11 cellular contexts compared by ENCODE assay signal in genomic region chr20:36865076-36865860, GRCh38. TPM values are rescaled to one million over a fixed set of nuclear protein-coding genes. Genes with fewer than 3 reads are reported as not detected.
DNase-seq lines count a peak whose midpoint lies in the region; ATAC-seq and TF ChIP-seq lines count a peak whose summit lies in the region.
"Had no signal": no experiment of that assay in that cellular context is flagged by ENCODE, and none has a peak within 500 bp of the region (broad histone marks: within the 10 kb centered on the region; RNA-seq: fewer than 3 reads in every experiment).

No MANE protein-coding gene starts in this region.

- peaks cover 0 to 16% (median 3%) of the 10 kb centered on the region in 3 donors for H3K4me1 Mint-ChIP-seq in CD8-positive, alpha-beta memory T cell
- H3K4me1 Mint-ChIP-seq in MCF 10A (ENCODE audit: insufficient read depth, unreplicated experiment) (peaks cover 19% of the 10 kb centered on the region), nephron (peaks cover 18% of the 10 kb centered on the region)

- no peak for TF ChIP-seq RAD21 in IMR-90 (IDR thresholded peaks at IDR 0.05; ENCODE audit: low read length)

- no peak for DNase-seq in CD8-positive, alpha-beta memory T cell
- DNase-seq in IMR-90 (no peak), MCF 10A (ENCODE audit: unreplicated experiment) (no peak), EL (no peak)
- no peak for DNase-seq in stimulated activated naive CD4-positive, alpha-beta T cell (lab: John Stamatoyannopoulos, UW)
- DNase-seq: activated gamma-delta T cell treated with Interleukin-2 at 50 U/mL for 16 hours had no signal

- H3K4ac ChIP-seq in IMR-90 (ENCODE audit: low read depth, low read length) = 0 out of 2 replicates have a peak overlapping the region, but pooled peaks have one; percentile 26

- no peak overlapping the region for H2BK5ac ChIP-seq in IMR-90 (ENCODE audit: low read depth, low read length, poor library complexity, severe bottlenecking)

- no peak overlapping the region for H2BK15ac ChIP-seq in IMR-90 (ENCODE audit: low read depth, low read length)

- no peak overlapping the region for H3K9ac ChIP-seq in IMR-90 (ENCODE audit: low read depth, low read length)

- no peak overlapping the region for H3K23ac ChIP-seq in IMR-90 (ENCODE audit: low read depth, low read length)

- no peak overlapping the region for H3K14ac ChIP-seq in IMR-90 (replicated peaks; ENCODE audit: low read depth, low read length)

- peak overlapping the region; percentile 43; the same call in 1 of the 2 replicates for H2AK5ac ChIP-seq in IMR-90 (ENCODE audit: low read depth, low read length)

- H3K18ac ChIP-seq in IMR-90 (ENCODE audit: low read depth, low read length) = no peak overlapping the region

- no peak for TF ChIP-seq CTCF in IMR-90 (conservative IDR thresholded peaks at IDR 0.05; ENCODE audit: low read depth, low read length)
- TF ChIP-seq CTCF in MCF 10A (IDR thresholded peaks at IDR 0.05; ENCODE audit: unreplicated experiment) = no peak
- no peak for TF ChIP-seq CTCF in nephron (IDR thresholded peaks at IDR 0.05; ENCODE audit: unreplicated experiment in 3 of 3)

- no peak overlapping the region for H4K8ac ChIP-seq in IMR-90 (ENCODE audit: low read depth in 2 of 2, low read length in 2 of 2)

- no peaks in the 10 kb centered on the region for H3K9me3 Mint-ChIP-seq in CD8-positive, alpha-beta memory T cell
- no peaks in the 10 kb centered on the region for H3K9me3 Mint-ChIP-seq in MCF 10A (ENCODE audit: unreplicated experiment)
- no peaks in the 10 kb centered on the region for H3K9me3 Mint-ChIP-seq in nephron

- intact Hi-C loops in IMR-90 (cut with micrococcal nuclease) = loop anchor here (10.0 kb wide), 1 partner anchor 200 kb away; no protein-coding TSS in a partner anchor
- intact Hi-C loops in MCF 10A (cut with micrococcal nuclease) = no loop called here

- CTCF ChIA-PET in CD8-positive, alpha-beta memory T cell (lab: Charles Lee) = interaction anchor here (1.0 kb wide), 1 partner anchor 57 kb away, joined by 3 read pairs; no protein-coding TSS in a partner anchor
- CTCF ChIA-PET in IMR-90 (lab: Yijun Ruan, JAX) = no interaction called here
- CTCF ChIA-PET in MCF 10A (lab: Yijun Ruan, JAX) = interaction anchor here (0.6 to 1.2 kb wide), 6 partner anchors 14 to 1014 kb away, joined by 3 to 5 read pairs (median 3); no protein-coding TSS in a partner anchor

- TF ChIP-seq POLR2A in IMR-90 (IDR thresholded peaks at IDR 0.05; ENCODE audit: low read depth, low read length) = no peak

- H3K27ac Mint-ChIP-seq in CD8-positive, alpha-beta memory T cell = peak overlapping the region in 1 of 8 donors; percentile 90
- H3K27ac Mint-ChIP-seq in MCF 10A (ENCODE audit: low read depth, unreplicated experiment) = no peak overlapping the region
- H3K27ac Mint-ChIP-seq in nephron = peak overlapping the region; percentile 55 to 74 (median 60)

- no peak overlapping the region for H3K4me2 ChIP-seq in IMR-90 (ENCODE audit: low read depth, low read length)

- H3K4me1 ChIP-seq in CD8-positive, alpha-beta memory T cell (ENCODE audit: insufficient read depth, low read length) = no peaks in the 10 kb centered on the region
- peaks cover 15% of the 10 kb centered on the region for H3K4me1 ChIP-seq in IMR-90 (ENCODE audit: control insufficient read depth, insufficient read depth, low read length)

- no TSS peak for BruUV-seq in IMR-90 (replicated peaks; lab: Mats Ljungman, UMichigan)
- no TSS peak for BruUV-seq in MCF 10A (replicated peaks; lab: Mats Ljungman, UMichigan)

- 83% methylated on average over 2 of the region's 9 CpGs; no CpG with 5 or more reads in 1 of the 2 experiments for WGBS in IMR-90 (ENCODE audit: extremely low coverage in 2 of 2, insufficient read length in 1 of 2), 2 experiments

- H2BK20ac ChIP-seq in IMR-90 (ENCODE audit: low read depth, low read length) = 0 out of 2 replicates have a peak overlapping the region, but pooled peaks have one; percentile 24

- H3K4me3 Mint-ChIP-seq in CD8-positive, alpha-beta memory T cell = peak overlapping the region; percentile 50 to 90 (median 62)
- peak overlapping the region; percentile 76 for H3K4me3 Mint-ChIP-seq in MCF 10A (ENCODE audit: unreplicated experiment)
- H3K4me3 Mint-ChIP-seq in nephron = peak overlapping the region; percentile 83 to 87 (median 87)

- dilution Hi-C loops in IMR-90 (cut with HindIII; ENCODE audit: low sequenced_read_pairs, unreplicated experiment) = loop anchor here (10.0 kb wide), 1 partner anchor 60 kb away; no protein-coding TSS in a partner anchor

- in situ Hi-C loops in IMR-90 (cut with MboI; ENCODE audit: low sequenced_read_pairs) = no loop called here

- H3K9me3 ChIP-seq in CD8-positive, alpha-beta memory T cell (ENCODE audit: low read length) = no peaks in the 10 kb centered on the region
- H3K9me3 ChIP-seq in IMR-90 (ENCODE audit: control insufficient read depth, insufficient read depth, low read length) = no peaks in the 10 kb centered on the region
- H3K9me3 ChIP-seq: right atrium auricular region had no signal

- peak overlapping the region; percentile 88 for H2AK9ac ChIP-seq in IMR-90 (replicated peaks; ENCODE audit: low read depth, low read length, poor library complexity)

- peaks cover 0 to 19% of the 10 kb centered on the region in 2 experiments; a peak in 2 of 4 replicates for H3K79me1 ChIP-seq in IMR-90 (ENCODE audit: low read depth in 1 of 2, low read length in 2 of 2)

- no peaks in the 10 kb centered on the region for H3K36me3 ChIP-seq in CD8-positive, alpha-beta memory T cell (ENCODE audit: insufficient read depth, low read length)
- no peaks in the 10 kb centered on the region; the same call in 1 of the 2 replicates for H3K36me3 ChIP-seq in IMR-90 (ENCODE audit: control insufficient read depth, insufficient read depth, low read length)
- H3K36me3 ChIP-seq: right atrium auricular region had no signal

- no peak overlapping the region for H3K4me3 ChIP-seq in CD8-positive, alpha-beta memory T cell (ENCODE audit: low read length)
- H3K4me3 ChIP-seq in IMR-90 (ENCODE audit: insufficient read depth, low read depth, low read length) = no peak overlapping the region

- H3K27ac ChIP-seq in CD8-positive, alpha-beta memory T cell (ENCODE audit: low read depth, low read length) = no peak overlapping the region
- no peak overlapping the region for H3K27ac ChIP-seq in IMR-90 (ENCODE audit: insufficient read depth, low read length)

- POLR2A ChIA-PET in CD8-positive, alpha-beta memory T cell (lab: Charles Lee) = no interaction called here
- POLR2A ChIA-PET in IMR-90 (lab: Charles Lee; ENCODE audit: unreplicated experiment) = no interaction called here
- POLR2A ChIA-PET in MCF 10A (lab: Yijun Ruan, JAX) = interaction anchor here (2.1 to 7.4 kb wide), 3 partner anchors 16 to 259 kb away, joined by 9 to 88 read pairs (median 35); partner anchors contain the start of genes DSN1 and RAB5IF

- peaks cover 22% of the 10 kb centered on the region for H4K20me1 ChIP-seq in IMR-90 (ENCODE audit: insufficient read depth, low read length)

- peaks cover 12% of the 10 kb centered on the region for H3K9me1 ChIP-seq in IMR-90 (ENCODE audit: insufficient read depth, low read length)

- no peak for ATAC-seq in IMR-90 (ENCODE audit: low read depth)
- ATAC-seq in GM19351 (IDR thresholded peaks at IDR 0.05; ENCODE audit: unreplicated experiment) = no peak
- no peak for ATAC-seq in HG02642 (IDR thresholded peaks at IDR 0.05; ENCODE audit: poor library complexity, unreplicated experiment)

- H2AFZ ChIP-seq in IMR-90 (replicated peaks; ENCODE audit: low read length, poor library complexity) = peak overlapping the region; percentile 76

- H3K36me3 Mint-ChIP-seq in CD8-positive, alpha-beta memory T cell = no peaks in the 10 kb centered on the region
- H3K36me3 Mint-ChIP-seq in MCF 10A (ENCODE audit: insufficient read depth, unreplicated experiment) = no peaks in the 10 kb centered on the region
- H3K36me3 Mint-ChIP-seq in nephron (ENCODE audit: low read depth) = no peaks in the 10 kb centered on the region

- H4K91ac ChIP-seq in IMR-90 (ENCODE audit: insufficient read depth, low read depth, low read length) = no peak overlapping the region

- peaks cover 31 to 34% of the 10 kb centered on the region in 2 donors for H3K27me3 Mint-ChIP-seq in CD8-positive, alpha-beta memory T cell
- no peaks in the 10 kb centered on the region for H3K27me3 Mint-ChIP-seq in MCF 10A (ENCODE audit: insufficient read depth, unreplicated experiment)
- H3K27me3 Mint-ChIP-seq in nephron (ENCODE audit: low read depth) = no peaks in the 10 kb centered on the region

- H3K56ac ChIP-seq in IMR-90 (ENCODE audit: extremely low read depth, insufficient read depth, low read length) = no peak overlapping the region

- H3K27me3 ChIP-seq in CD8-positive, alpha-beta memory T cell (ENCODE audit: insufficient read depth, low read length, poor library complexity, severe bottlenecking) = no peaks in the 10 kb centered on the region
- H3K27me3 ChIP-seq in IMR-90 (ENCODE audit: control insufficient read depth, insufficient read depth, low read length) = no peaks in the 10 kb centered on the region
- H3K27me3 ChIP-seq: right atrium auricular region had no signal

- H4K5ac ChIP-seq in IMR-90 (ENCODE audit: low read depth, low read length) = no peak overlapping the region

- H2BK120ac ChIP-seq in IMR-90 (ENCODE audit: low read depth, low read length) = no peak overlapping the region

TF ChIP-seq in IMR-90, 13 proteins besides CTCF, POLR2A, EP300 and RAD21:
- no peak for TF ChIP-seq MAZ (IDR thresholded peaks at IDR 0.05; ENCODE audit: borderline replicate concordance, low read depth, low read length)
- no peak for TF ChIP-seq ELK1 (IDR thresholded peaks at IDR 0.05; ENCODE audit: borderline replicate concordance, low read depth, low read length)
- no peak for TF ChIP-seq BHLHE40 (IDR thresholded peaks at IDR 0.05; ENCODE audit: low read depth, low read length)
- TF ChIP-seq CHD1 (IDR thresholded peaks at IDR 0.05; ENCODE audit: low read depth, low read length) = no peak
- TF ChIP-seq RCOR1 (IDR thresholded peaks at IDR 0.05; ENCODE audit: insufficient replicate concordance, low read length) = no peak

RNA-seq across cellular contexts. Expression of gene TLDC2, which starts 10.7 kb away (rescaled TPM):
- total RNA-seq in CD8-positive, alpha-beta memory T cell = not detected
- 0.29 TPM for polyA plus RNA-seq in CD8-positive, alpha-beta memory T cell
- total RNA-seq in IMR-90 (2012; rRNA removed) (under 0.01 and 0.18 TPM in 2 replicates), MCF 10A (2022) (not detected in 2 replicates)
- 0.07 and 0.19 TPM in 2 replicates for polyA plus RNA-seq in IMR-90 (2012; rRNA removed)
- polyA plus RNA-seq in IMR-90 (2012; cell fraction: cytosol; rRNA removed) = 0.05 and 0.08 TPM in 2 replicates
- polyA plus RNA-seq in IMR-90 (2012; cell fraction: nucleus; rRNA removed; ENCODE audit: low replicate concordance) = 0.07 and 0.10 TPM in 2 replicates
- total RNA-seq: T-helper 1 cell treated with Interleukin-12 subunit alpha and Interleukin-12 subunit beta and Interleukin-4 antibody, amounts not matched to agents 30 ng/mL and 1 ng/mL, for 36 hours had no signal
